24 cellular contexts compared by ENCODE assay signal in the genomic region with DNA sequence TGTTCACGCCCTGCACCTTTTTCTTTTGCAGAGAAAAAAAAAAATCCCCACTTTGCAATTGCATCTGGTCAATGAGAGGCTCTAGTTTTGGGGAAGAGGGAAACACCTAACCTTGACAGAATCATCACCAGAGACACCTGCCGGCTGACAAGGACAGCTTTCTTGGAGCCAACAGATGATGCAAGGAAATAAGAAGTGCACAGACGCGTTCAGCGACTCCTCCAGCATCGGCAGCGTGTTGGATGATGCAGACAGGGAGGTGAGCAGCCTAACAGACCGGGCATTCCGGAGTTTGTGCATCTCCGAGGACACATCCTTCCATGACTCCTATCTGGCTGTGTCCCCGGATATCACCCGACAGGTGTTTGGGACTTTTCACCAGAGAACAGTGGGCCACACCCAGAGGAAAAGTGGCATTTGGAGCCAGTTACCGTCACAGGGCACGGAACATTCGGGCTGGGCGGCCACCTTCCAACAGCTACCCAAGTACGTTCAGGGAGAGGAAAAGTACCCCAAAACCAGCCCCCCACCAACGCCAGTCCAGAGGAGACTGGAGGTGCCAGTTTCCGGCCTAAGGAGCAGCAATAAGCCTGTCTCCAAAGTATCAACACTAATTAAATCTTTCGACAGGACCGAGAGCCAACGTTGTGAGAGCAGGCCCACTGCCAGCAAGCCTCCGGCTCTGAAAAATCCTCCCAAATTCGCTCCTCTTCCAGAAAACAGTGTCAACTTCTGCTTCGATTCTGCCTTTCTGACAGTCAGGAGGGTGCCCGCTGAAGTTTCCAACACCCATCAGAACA. TPM values are rescaled to one million over a fixed set of nuclear protein-coding genes. Genes with fewer than 3 reads are reported as not detected.
DNase-seq lines count a peak whose midpoint lies in the region; ATAC-seq and TF ChIP-seq lines count a peak whose summit lies in the region.
"Had no signal": no experiment of that assay in that cellular context is flagged by ENCODE, and none has a peak within 500 bp of the region (broad histone marks: within the 10 kb centered on the region; RNA-seq: fewer than 3 reads in every experiment).

No MANE protein-coding gene starts in this region.

- peaks cover 9% of the 10 kb centered on the region for H3K27me3 Mint-ChIP-seq in osteocyte (ENCODE audit: unreplicated experiment)
- H3K27me3 Mint-ChIP-seq in CD4-positive, alpha-beta memory T cell: no peaks in the 10 kb centered on the region

- peak; percentile 84 for DNase-seq in esophagus muscularis mucosa (ENCODE audit: extremely low spot score)
- no peak for DNase-seq in left ventricle myocardium inferior
- DNase-seq in osteocyte (ENCODE audit: extremely low spot score, unreplicated experiment): peak; percentile 77
- peak; percentile 67 to 92 for DNase-seq in vagina (ENCODE audit: extremely low spot score in 2 of 2)
- no peak for DNase-seq in sciatic nerve (ENCODE audit: low spot score)
- DNase-seq in CD4-positive, alpha-beta memory T cell: no peak
- no peak for DNase-seq in DMS79 treated with DMSO at 0.1 percent for 48 hours (lab: John Stamatoyannopoulos, UW)
- DNase-seq: C1 segment of cervical spinal cord, Caco-2, EL, GDM1, GOT3, HFFc6, NCI-H2029, NCI-H446, NCI-H524 treated with DMSO at 0.1 percent for 48 hours, NCI-H774 had no signal

- H3K27ac Mint-ChIP-seq in osteocyte (ENCODE audit: unreplicated experiment): no peak overlapping the region
- H3K27ac Mint-ChIP-seq in CD4-positive, alpha-beta memory T cell: no peak overlapping the region
- H3K27ac Mint-ChIP-seq: CD8-positive, alpha-beta T cell; HFFc6 had no signal

- TF ChIP-seq POLR2A in esophagus muscularis mucosa (IDR thresholded peaks at IDR 0.05; ENCODE audit: low read depth) (no peak), vagina (IDR thresholded peaks at IDR 0.05) (no peak)

- CTCF ChIA-PET in CD4-positive, alpha-beta memory T cell (lab: Charles Lee; ENCODE audit: partially characterized antibody): no interaction called here

- no peaks in the 10 kb centered on the region for H3K4me1 Mint-ChIP-seq in osteocyte (ENCODE audit: unreplicated experiment)
- H3K4me1 Mint-ChIP-seq in CD4-positive, alpha-beta memory T cell: peaks cover 0 to 2% (median 0%) of the 10 kb centered on the region in 4 donors

- TF ChIP-seq CTCF in esophagus muscularis mucosa (IDR thresholded peaks at IDR 0.05): no peak
- TF ChIP-seq CTCF in left ventricle myocardium inferior (IDR thresholded peaks at IDR 0.05; ENCODE audit: borderline replicate concordance): no peak
- TF ChIP-seq CTCF in osteocyte (IDR thresholded peaks at IDR 0.05): no peak
- TF ChIP-seq CTCF in vagina (IDR thresholded peaks at IDR 0.05): no peak

- H3K9me3 Mint-ChIP-seq in osteocyte (ENCODE audit: unreplicated experiment): no peaks in the 10 kb centered on the region
- H3K9me3 Mint-ChIP-seq in CD4-positive, alpha-beta memory T cell: no peaks in the 10 kb centered on the region
- H3K9me3 Mint-ChIP-seq: CD8-positive, alpha-beta T cell; HFFc6 had no signal

- no peak overlapping the region for H3K4me3 Mint-ChIP-seq in osteocyte (ENCODE audit: unreplicated experiment)
- H3K4me3 Mint-ChIP-seq in CD4-positive, alpha-beta memory T cell: no peak overlapping the region
- H3K4me3 Mint-ChIP-seq: CD8-positive, alpha-beta T cell; HFFc6 had no signal

- POLR2A ChIA-PET in CD4-positive, alpha-beta memory T cell (lab: Charles Lee; ENCODE audit: partially characterized antibody): no interaction called here

- no peak for ATAC-seq in sciatic nerve
- ATAC-seq: CD8-positive, alpha-beta T cell; K562 had no signal

- 88% methylated on average over 22 of the region's 26 CpGs for WGBS in esophagus muscularis mucosa

- H3K4me3 ChIP-seq in esophagus muscularis mucosa: no peak overlapping the region
- no peak overlapping the region for H3K4me3 ChIP-seq in left ventricle myocardium inferior
- H3K4me3 ChIP-seq in vagina: no peak overlapping the region
- no peak overlapping the region for H3K4me3 ChIP-seq in CD4-positive, alpha-beta memory T cell (ENCODE audit: low read length in 2 of 2)
- H3K4me3 ChIP-seq: HAP-1, K562 had no signal

- H3K9me3 ChIP-seq in esophagus muscularis mucosa (no peaks in the 10 kb centered on the region), left ventricle myocardium inferior (replicated peaks) (no peaks in the 10 kb centered on the region), vagina (no peaks in the 10 kb centered on the region)
- H3K9me3 ChIP-seq in CD4-positive, alpha-beta memory T cell (ENCODE audit: control insufficient read depth in 1 of 2, low read length in 2 of 2): no peaks in the 10 kb centered on the region
- H3K9me3 ChIP-seq: Caco-2, HAP-1 had no signal

- intact Hi-C loops in esophagus muscularis mucosa (cut with DNase I) (no loop called here), left ventricle myocardium inferior (cut with micrococcal nuclease) (no loop called here), vagina (cut with DNase I) (no loop called here), sciatic nerve (cut with DNase I) (no loop called here)
- intact Hi-C loops in CD4-positive, alpha-beta memory T cell (cut with micrococcal nuclease): no loop called here

- H3K27ac ChIP-seq in esophagus muscularis mucosa (replicated peaks in 1 of 4) (no peak overlapping the region), left ventricle myocardium inferior (replicated peaks) (peak overlapping the region; percentile 78), vagina (no peak overlapping the region)
- H3K27ac ChIP-seq in CD4-positive, alpha-beta memory T cell (ENCODE audit: low read depth, low read length): no peak overlapping the region

- H3K36me3 ChIP-seq in esophagus muscularis mucosa (peaks cover 0 to 49% (median 0%) of the 10 kb centered on the region in 4 donors), left ventricle myocardium inferior (peaks cover 17% of the 10 kb centered on the region), vagina (no peaks in the 10 kb centered on the region)
- no peaks in the 10 kb centered on the region for H3K36me3 ChIP-seq in CD4-positive, alpha-beta memory T cell (ENCODE audit: insufficient read depth, low read length)
- H3K36me3 ChIP-seq: HAP-1 had no signal

- H3K4me1 ChIP-seq in esophagus muscularis mucosa (peaks cover 0 to 5% (median 0%) of the 10 kb centered on the region in 4 donors), left ventricle myocardium inferior (peaks cover 47% of the 10 kb centered on the region), vagina (no peaks in the 10 kb centered on the region)
- no peaks in the 10 kb centered on the region for H3K4me1 ChIP-seq in CD4-positive, alpha-beta memory T cell (ENCODE audit: insufficient read depth, low read length)
- H3K4me1 ChIP-seq: Caco-2, HAP-1 had no signal

- no peak for TF ChIP-seq EP300 in esophagus muscularis mucosa (IDR thresholded peaks at IDR 0.05)

- H3K36me3 Mint-ChIP-seq in osteocyte (ENCODE audit: unreplicated experiment): no peaks in the 10 kb centered on the region
- H3K36me3 Mint-ChIP-seq in CD4-positive, alpha-beta memory T cell: no peaks in the 10 kb centered on the region
- H3K36me3 Mint-ChIP-seq: CD8-positive, alpha-beta T cell had no signal

- H3K27me3 ChIP-seq in esophagus muscularis mucosa: no peaks in the 10 kb centered on the region
- H3K27me3 ChIP-seq in left ventricle myocardium inferior (ENCODE audit: low read depth): no peaks in the 10 kb centered on the region
- no peaks in the 10 kb centered on the region for H3K27me3 ChIP-seq in vagina
- H3K27me3 ChIP-seq in CD4-positive, alpha-beta memory T cell (ENCODE audit: insufficient read depth, low read length): no peaks in the 10 kb centered on the region

RNA-seq across cellular contexts. Expression of a gene that starts 23.6 kb away (rescaled TPM):
- total RNA-seq in esophagus muscularis mucosa (under 1 TPM in 2 of 4 donors, not detected in 2; 0.06 to 0.42 TPM), left ventricle myocardium inferior (136 TPM), osteocyte (not detected in 2 replicates), vagina (not detected), sciatic nerve (0.18 TPM)
- not detected for total RNA-seq in CD4-positive, alpha-beta memory T cell
- not detected for polyA plus RNA-seq in CD4-positive, alpha-beta memory T cell
- total RNA-seq: A673; Caco-2; CD8-positive, alpha-beta T cell; HFFc6; LHCN-M2; MCF 10A; SK-MEL-5 had no signal

Comparison
In these comparisons a context has a peak if more than half of its experiments do, and no peak if none do; other contexts are left out.
1. DNase-seq: peak in esophagus muscularis mucosa (single experiment), osteocyte (single experiment) and vagina (2 of 2); none in left ventricle myocardium inferior (single experiment), sciatic nerve (single experiment), CD4-positive, alpha-beta memory T cell (0 of 5) and DMS79 treated with DMSO at 0.1 percent for 48 hours (single experiment).
2. RNA of a gene that starts 23.6 kb away (total RNA-seq): 136 TPM in left ventricle myocardium inferior (single experiment); 0.18 TPM in sciatic nerve (single experiment), 0.06 to 0.42 TPM in esophagus muscularis mucosa, not detected in osteocyte, not detected in vagina (single experiment) and not detected in CD4-positive, alpha-beta memory T cell; every median in the first group is over 10 times any median in the second.